ENCODE assay signal across 17 cellular contexts in genomic region chrX:72475952-72476668, GRCh38.
"Had no signal": no experiment of that assay in that cellular context is flagged by ENCODE, and none has a peak within 500 bp of the region (broad histone marks: within the 10 kb centered on the region; RNA-seq: fewer than 3 reads in every experiment).

No MANE protein-coding gene starts in this region.

- H3K9me3 Mint-ChIP-seq: activated T-helper 17 cell treated with anti-CD3 and anti-CD28 coated beads, Interleukin-2, amount 50 U/mL, for 72 hours had no signal

- H3K27ac ChIP-seq: cardiac muscle cell, esophagus muscularis mucosa, heart left ventricle, right atrium auricular region, tibial nerve had no signal

- H3K4me3 Mint-ChIP-seq: activated T-helper 17 cell treated with anti-CD3 and anti-CD28 coated beads, Interleukin-2, amount 50 U/mL, for 72 hours; naive thymus-derived CD4-positive, alpha-beta T cell had no signal

- ATAC-seq: activated T-helper 17 cell treated with anti-CD3 and anti-CD28 coated beads, Interleukin-2, amount 50 U/mL, for 72 hours; left colon; naive thymus-derived CD4-positive, alpha-beta T cell had no signal

- H3K27ac Mint-ChIP-seq: activated T-helper 17 cell treated with anti-CD3 and anti-CD28 coated beads, Interleukin-2, amount 50 U/mL, for 72 hours; naive thymus-derived CD4-positive, alpha-beta T cell had no signal

- H3K9me3 ChIP-seq: esophagus muscularis mucosa, heart left ventricle, right atrium auricular region, tibial nerve had no signal

- H3K27me3 Mint-ChIP-seq: activated T-helper 17 cell treated with anti-CD3 and anti-CD28 coated beads, Interleukin-2, amount 50 U/mL, for 72 hours; naive thymus-derived CD4-positive, alpha-beta T cell had no signal

- DNase-seq: activated CD4-positive, alpha-beta T cell treated with anti-CD3 and anti-CD28 coated beads for 1 hour; activated CD4-positive, alpha-beta T cell treated with anti-CD3 and anti-CD28 coated beads, Interleukin-2, amount 50 U/mL, for 4 hours; activated naive CD4-positive, alpha-beta T cell treated with Interleukin-2 at 50 U/mL for 16 hours; anterior cingulate cortex; heart left ventricle; left colon; naive thymus-derived CD4-positive, alpha-beta T cell; small intestine; stimulated activated CD4-positive, alpha-beta T cell treated with anti-CD3 and anti-CD28 coated beads, Interleukin-4, amount 100 ng/mL, for 4 hours; stimulated activated CD8-positive, alpha-beta memory T cell treated with anti-CD3 and anti-CD28 coated beads, Interleukin-4, amount 100 ng/mL, for 48 hours; stimulated activated naive CD4-positive, alpha-beta T cell treated with Interleukin-2 at 50 U/mL for 16 hours; substantia nigra had no signal

- H3K4me1 ChIP-seq: esophagus muscularis mucosa, heart left ventricle, right atrium auricular region, tibial nerve had no signal

- H3K4me1 Mint-ChIP-seq: activated T-helper 17 cell treated with anti-CD3 and anti-CD28 coated beads, Interleukin-2, amount 50 U/mL, for 72 hours; naive thymus-derived CD4-positive, alpha-beta T cell had no signal

- H3K27me3 ChIP-seq: cardiac muscle cell, esophagus muscularis mucosa, right atrium auricular region, tibial nerve had no signal

- H3K36me3 ChIP-seq: cardiac muscle cell, esophagus muscularis mucosa, right atrium auricular region had no signal

- H3K4me3 ChIP-seq: cardiac muscle cell, esophagus muscularis mucosa, heart left ventricle, right atrium auricular region, tibial nerve had no signal
